ENCODE assay signal across 16 cellular contexts in genomic region chr4:113012122-113012725, GRCh38. TPM values are rescaled to one million over a fixed set of nuclear protein-coding genes. Genes with fewer than 3 reads are reported as not detected.
DNase-seq lines count a peak whose midpoint lies in the region; ATAC-seq and TF ChIP-seq lines count a peak whose summit lies in the region.
"Had no signal": no experiment of that assay in that cellular context is flagged by ENCODE, and none has a peak within 500 bp of the region (broad histone marks: within the 10 kb centered on the region; RNA-seq: fewer than 3 reads in every experiment).

No MANE protein-coding gene starts in this region.

- no peak for ATAC-seq in T-cell (replicated peaks in 1 of 4)
- ATAC-seq: GM12878, HCT116 had no signal

- peak overlapping the region; percentile 21 for H3K27ac Mint-ChIP-seq in mesothelial cell of epicardium
- H3K27ac Mint-ChIP-seq in T-cell: no peak overlapping the region
- H3K27ac Mint-ChIP-seq: CD4-positive, alpha-beta T cell had no signal

- TF ChIP-seq CTCF in mesothelial cell of epicardium (IDR thresholded peaks at IDR 0.05; ENCODE audit: unreplicated experiment): no peak

- H3K27ac ChIP-seq in caudate nucleus (ENCODE audit: low read depth, low read length): peak overlapping the region; percentile 56
- peak overlapping the region; percentile 37 for H3K27ac ChIP-seq in substantia nigra (ENCODE audit: low read depth, low read length, poor library complexity, severe bottlenecking)
- H3K27ac ChIP-seq: GM23248, HL-60 had no signal

- H3K36me3 Mint-ChIP-seq in mesothelial cell of epicardium (no peaks in the 10 kb centered on the region), T-cell (no peaks in the 10 kb centered on the region)

- POLR2A ChIA-PET in T-cell (lab: Charles Lee): no interaction called here

- no peaks in the 10 kb centered on the region for H3K9me3 Mint-ChIP-seq in mesothelial cell of epicardium
- no peaks in the 10 kb centered on the region for H3K9me3 Mint-ChIP-seq in T-cell
- H3K9me3 Mint-ChIP-seq: CD4-positive, alpha-beta T cell had no signal

- DNase-seq in SK-N-DZ (ENCODE audit: low spot score): peak; percentile 75
- DNase-seq in caudate nucleus (lab: John Stamatoyannopoulos, UW): no peak
- no peak for DNase-seq in mesothelial cell of epicardium (ENCODE audit: low spot score in 2 of 2, unreplicated experiment in 2 of 2)
- DNase-seq in substantia nigra (lab: John Stamatoyannopoulos, UW): no peak
- DNase-seq in COLO668 (lab: John Stamatoyannopoulos, UW; ENCODE audit: unreplicated experiment): no peak
- no peak for DNase-seq in T-cell
- no peak for DNase-seq in cardiac septum (ENCODE audit: low spot score)
- no peak for DNase-seq in NCI-H2227 (lab: John Stamatoyannopoulos, UW; ENCODE audit: unreplicated experiment)
- DNase-seq: ACHN; C1 segment of cervical spinal cord; CD4-positive, alpha-beta T cell; DMS79; GM23248 had no signal

- H3K4me3 Mint-ChIP-seq in mesothelial cell of epicardium: no peak overlapping the region
- no peak overlapping the region for H3K4me3 Mint-ChIP-seq in T-cell
- H3K4me3 Mint-ChIP-seq: CD4-positive, alpha-beta T cell had no signal

- CTCF ChIA-PET in T-cell (lab: Charles Lee): interaction anchor here in 1 of 2 donors (0.6 kb wide), 1 partner anchor 9 kb away, joined by 3 read pairs; no protein-coding TSS in a partner anchor

- no peaks in the 10 kb centered on the region for H3K27me3 Mint-ChIP-seq in mesothelial cell of epicardium (ENCODE audit: low read depth)
- no peaks in the 10 kb centered on the region for H3K27me3 Mint-ChIP-seq in T-cell
- H3K27me3 Mint-ChIP-seq: CD4-positive, alpha-beta T cell had no signal

- H3K4me1 Mint-ChIP-seq in mesothelial cell of epicardium (peaks cover 20% of the 10 kb centered on the region), T-cell (no peaks in the 10 kb centered on the region)

- intact Hi-C loops in cardiac septum (cut with DNase I): no loop called here

RNA-seq across cellular contexts. Expression of gene ANK2, which starts 37.2 kb away (rescaled TPM):
- polyA plus RNA-seq in SK-N-DZ (2014; cell fraction: cytosol; rRNA removed): 21.1 and 22.5 TPM in 2 replicates
- polyA plus RNA-seq in SK-N-DZ (2014; cell fraction: nucleus; rRNA removed): 23.0 and 31.6 TPM in 2 replicates
- 9.2 to 11.8 TPM (median 10.4 TPM) in 3 replicates for total RNA-seq in mesothelial cell of epicardium
- total RNA-seq in T-cell: under 1 TPM in 4 of 5 donors, not detected in 1; 0.25 to 0.62 (median 0.31) TPM
- 208 TPM for total RNA-seq in cardiac septum

Comparison
In these comparisons a context has a peak if more than half of its experiments do, and no peak if none do; other contexts are left out.
1. RNA of gene ANK2, which starts 37.2 kb away (total RNA-seq): 208 TPM in cardiac septum (single experiment); 9.2 to 11.8 TPM in mesothelial cell of epicardium and 0.25 to 0.62 TPM in T-cell; every median in the first group is over 10 times any median in the second.